In the genomic region with DNA sequence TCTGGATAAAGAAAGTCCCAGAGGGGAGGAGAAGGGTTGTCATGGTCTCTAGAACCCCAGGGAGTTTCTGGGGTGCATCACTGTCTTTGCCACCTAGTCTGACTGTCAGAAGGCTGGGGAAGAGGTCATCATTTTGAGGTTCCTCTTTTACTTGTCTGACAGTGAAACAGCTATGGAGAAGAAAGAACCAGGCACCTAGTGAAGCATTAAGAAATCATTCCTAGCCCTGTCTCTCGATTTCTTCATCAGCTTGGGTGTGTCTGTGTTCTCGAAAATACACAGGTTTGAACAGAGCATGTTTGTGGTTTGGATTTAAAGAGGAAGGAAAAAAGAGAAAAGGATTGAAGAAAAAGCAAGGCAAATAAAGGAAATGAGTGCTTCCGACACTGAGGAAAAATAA, we compare ENCODE assay signal across 1 cellular context.
TF ChIP-seq lines count a peak whose summit lies in the region.

No MANE protein-coding gene starts in this region.

TF ChIP-seq in WTC11, 78 proteins besides CTCF, POLR2A, EP300 and RAD21 (continued from another document):
- TF ChIP-seq, protein P1, sequence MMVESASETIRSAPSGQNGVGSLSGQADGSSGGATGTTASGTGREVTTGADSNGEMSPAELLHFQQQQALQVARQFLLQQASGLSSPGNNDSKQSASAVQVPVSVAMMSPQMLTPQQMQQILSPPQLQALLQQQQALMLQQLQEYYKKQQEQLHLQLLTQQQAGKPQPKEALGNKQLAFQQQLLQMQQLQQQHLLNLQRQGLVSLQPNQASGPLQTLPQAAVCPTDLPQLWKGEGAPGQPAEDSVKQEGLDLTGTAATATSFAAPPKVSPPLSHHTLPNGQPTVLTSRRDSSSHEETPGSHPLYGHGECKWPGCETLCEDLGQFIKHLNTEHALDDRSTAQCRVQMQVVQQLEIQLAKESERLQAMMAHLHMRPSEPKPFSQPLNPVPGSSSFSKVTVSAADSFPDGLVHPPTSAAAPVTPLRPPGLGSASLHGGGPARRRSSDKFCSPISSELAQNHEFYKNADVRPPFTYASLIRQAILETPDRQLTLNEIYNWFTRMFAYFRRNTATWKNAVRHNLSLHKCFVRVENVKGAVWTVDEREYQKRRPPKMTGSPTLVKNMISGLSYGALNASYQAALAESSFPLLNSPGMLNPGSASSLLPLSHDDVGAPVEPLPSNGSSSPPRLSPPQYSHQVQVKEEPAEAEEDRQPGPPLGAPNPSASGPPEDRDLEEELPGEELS (CRISPR knock-in tag; IDR thresholded peaks at IDR 0.05) = no peak
TF ChIP-seq in WTC11: peak in this region for 0.
